10 cellular contexts compared by ENCODE assay signal in the genomic region with DNA sequence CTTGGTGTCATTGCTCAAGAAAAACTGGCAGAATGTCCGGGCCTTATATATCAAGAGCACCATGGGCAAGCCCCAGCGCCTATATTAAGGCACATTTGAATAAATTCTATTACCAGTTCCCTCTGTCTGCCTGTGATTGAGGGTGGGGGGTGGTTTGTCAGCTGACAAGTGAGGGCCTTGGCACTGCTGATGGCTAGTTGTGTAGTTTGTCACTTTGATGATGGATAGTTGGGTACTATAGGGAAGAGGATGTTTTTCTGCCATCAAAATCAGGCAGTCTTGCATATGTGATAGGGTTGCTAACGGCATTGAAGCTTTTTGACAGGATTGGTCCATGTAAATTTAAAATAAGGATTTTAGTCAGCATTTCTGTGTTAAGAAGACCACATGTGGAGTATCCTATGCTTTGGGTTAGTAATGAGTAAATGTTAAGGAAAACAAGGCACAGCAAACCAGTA. TPM values are rescaled to one million over a fixed set of nuclear protein-coding genes. Genes with fewer than 3 reads are reported as not detected.
DNase-seq lines count a peak whose midpoint lies in the region; ATAC-seq and TF ChIP-seq lines count a peak whose summit lies in the region.
"Had no signal": no experiment of that assay in that cellular context is flagged by ENCODE, and none has a peak within 500 bp of the region (broad histone marks: within the 10 kb centered on the region; RNA-seq: fewer than 3 reads in every experiment).

No MANE protein-coding gene starts in this region.

- peaks cover 25% of the 10 kb centered on the region for H3K4me1 ChIP-seq in GM23338 (ENCODE audit: insufficient read depth)
- H3K4me1 ChIP-seq in iPS-15b (ENCODE audit: control insufficient read depth, insufficient read depth, low read length) = peaks cover 18% of the 10 kb centered on the region

- H3K27me3 Mint-ChIP-seq in GM23338 (ENCODE audit: insufficient read depth, low read depth, poor library complexity) = peaks cover 68% of the 10 kb centered on the region
- no peaks in the 10 kb centered on the region for H3K27me3 Mint-ChIP-seq in activated T-helper 1 cell treated with anti-CD3 and anti-CD28 coated beads, Interleukin-12 subunit alpha, Interleukin-12 subunit beta, Interleukin-2, Interleukin-4 antibody, amounts not matched to agents 30 ng/mL and 10 ng/mL and 1 ng/mL, durations not matched to agents 14 hours and 24 hours and 36 hours (ENCODE audit: insufficient read depth)

- peaks cover 33% of the 10 kb centered on the region for H3K79me2 ChIP-seq in GM23338 (replicated peaks; ENCODE audit: insufficient read depth)

- H4K20me1 ChIP-seq in GM23338 (replicated peaks; ENCODE audit: insufficient read depth) = peaks cover 40% of the 10 kb centered on the region

- peak overlapping the region; percentile 100 for H3K4me2 ChIP-seq in GM23338

- H3K9me3 Mint-ChIP-seq in GM23338 = peaks cover 8% of the 10 kb centered on the region; the same call in 2 of the 3 replicates
- H3K9me3 Mint-ChIP-seq in activated T-helper 1 cell treated with anti-CD3 and anti-CD28 coated beads, Interleukin-12 subunit alpha, Interleukin-12 subunit beta, Interleukin-2, Interleukin-4 antibody, amounts not matched to agents 30 ng/mL and 10 ng/mL and 1 ng/mL, durations not matched to agents 14 hours and 24 hours and 36 hours = no peaks in the 10 kb centered on the region

- H3F3A ChIP-seq in GM23338 (replicated peaks; ENCODE audit: low read depth) = peaks cover 65% of the 10 kb centered on the region

- ATAC-seq in GM23338 = no peak
- ATAC-seq in GM21423 (IDR thresholded peaks at IDR 0.05; ENCODE audit: unreplicated experiment) = no peak
- no peak for ATAC-seq in HG02610 (IDR thresholded peaks at IDR 0.05; ENCODE audit: unreplicated experiment)

- H2AFZ ChIP-seq in GM23338 = no peak overlapping the region

- H3K27me3 ChIP-seq in GM23338 (ENCODE audit: insufficient read depth) (peaks cover 5% of the 10 kb centered on the region; the same call in 1 of the 2 replicates), iPS-15b (ENCODE audit: control insufficient read depth, insufficient read depth, low read length) (peaks cover 4% of the 10 kb centered on the region)

- peak overlapping the region; percentile 89 for H3K27ac Mint-ChIP-seq in GM23338
- H3K27ac Mint-ChIP-seq in activated T-helper 1 cell treated with anti-CD3 and anti-CD28 coated beads, Interleukin-12 subunit alpha, Interleukin-12 subunit beta, Interleukin-2, Interleukin-4 antibody, amounts not matched to agents 30 ng/mL and 10 ng/mL and 1 ng/mL, durations not matched to agents 14 hours and 24 hours and 36 hours = peak overlapping the region; percentile 98

- intact Hi-C loops in activated T-helper 1 cell treated with anti-CD3 and anti-CD28 coated beads, Interleukin-12 subunit alpha, Interleukin-12 subunit beta, Interleukin-2, Interleukin-4 antibody, amounts not matched to agents 30 ng/mL and 10 ng/mL and 1 ng/mL, durations not matched to agents 14 hours and 24 hours and 36 hours (cut with micrococcal nuclease) = no loop called here

- H3K4me1 Mint-ChIP-seq in GM23338 = peaks cover 45% of the 10 kb centered on the region
- peaks cover 39% of the 10 kb centered on the region for H3K4me1 Mint-ChIP-seq in activated T-helper 1 cell treated with anti-CD3 and anti-CD28 coated beads, Interleukin-12 subunit alpha, Interleukin-12 subunit beta, Interleukin-2, Interleukin-4 antibody, amounts not matched to agents 30 ng/mL and 10 ng/mL and 1 ng/mL, durations not matched to agents 14 hours and 24 hours and 36 hours (ENCODE audit: low read depth)

- no peak overlapping the region for H3K9ac ChIP-seq in iPS-15b (ENCODE audit: low read depth, low read length)

- peak overlapping the region; percentile 93 for H3K4me3 Mint-ChIP-seq in GM23338
- peak overlapping the region; percentile 97 for H3K4me3 Mint-ChIP-seq in activated T-helper 1 cell treated with anti-CD3 and anti-CD28 coated beads, Interleukin-12 subunit alpha, Interleukin-12 subunit beta, Interleukin-2, Interleukin-4 antibody, amounts not matched to agents 30 ng/mL and 10 ng/mL and 1 ng/mL, durations not matched to agents 14 hours and 24 hours and 36 hours

- TF ChIP-seq CTCF in 22Rv1 (IDR thresholded peaks at IDR 0.05) = no peak
- TF ChIP-seq CTCF in GM23338 (conservative IDR thresholded peaks at IDR 0.05; ENCODE audit: low read depth in 2 of 2) = no peak
- TF ChIP-seq CTCF in GM13976 (IDR thresholded peaks at IDR 0.05; ENCODE audit: borderline replicate concordance, control extremely low read depth, extremely low read depth, insufficient read depth, missing control alignments) = no peak

- no peaks in the 10 kb centered on the region for H3K9me2 ChIP-seq in GM23338 (ENCODE audit: insufficient read depth)

- H3K4me3 ChIP-seq in GM23338 (peak overlapping the region; percentile 100), iPS-15b (ENCODE audit: low read depth, low read length) (peak overlapping the region; percentile 97)

- H3K36me3 ChIP-seq in GM23338 (ENCODE audit: insufficient read depth) = peaks cover 38% of the 10 kb centered on the region
- peaks cover 59% of the 10 kb centered on the region for H3K36me3 ChIP-seq in iPS-15b (ENCODE audit: control insufficient read depth, insufficient read depth, low read length)

- H3K27ac ChIP-seq in 22Rv1 (peak overlapping the region; percentile 94), GM23338 (ENCODE audit: low read depth) (peak overlapping the region; percentile 98)

- DNase-seq in GM23338 (ENCODE audit: low spot score) = no peak
- DNase-seq in activated T-helper 1 cell treated with anti-CD3 and anti-CD28 coated beads, Interleukin-12 subunit alpha, Interleukin-12 subunit beta, Interleukin-2, Interleukin-4 antibody, amounts not matched to agents 30 ng/mL and 10 ng/mL and 1 ng/mL, durations not matched to agents 14 hours and 24 hours and 36 hours (ENCODE audit: low spot score) = no peak
- DNase-seq in LoVo (ENCODE audit: low spot score) = no peak
- DNase-seq in GM13976 (ENCODE audit: low spot score) = no peak
- DNase-seq: aorta had no signal

- in situ Hi-C loops in GM13976 (cut with MboI; ENCODE audit: low sequenced_read_pairs, unreplicated experiment) = no loop called here

- peaks cover 83% of the 10 kb centered on the region for H3K36me3 Mint-ChIP-seq in GM23338 (ENCODE audit: low read depth)
- peaks cover 41% of the 10 kb centered on the region for H3K36me3 Mint-ChIP-seq in activated T-helper 1 cell treated with anti-CD3 and anti-CD28 coated beads, Interleukin-12 subunit alpha, Interleukin-12 subunit beta, Interleukin-2, Interleukin-4 antibody, amounts not matched to agents 30 ng/mL and 10 ng/mL and 1 ng/mL, durations not matched to agents 14 hours and 24 hours and 36 hours (ENCODE audit: low read depth)

- no peaks in the 10 kb centered on the region for H3K9me3 ChIP-seq in iPS-15b (ENCODE audit: control insufficient read depth, insufficient read depth, low read length)

TF ChIP-seq in GM23338, 12 proteins besides CTCF, POLR2A, EP300 and RAD21:
- TF ChIP-seq POLR2AphosphoS5 (IDR thresholded peaks at IDR 0.05; ENCODE audit: low read depth) (no peak), EZH2phosphoT487 (IDR thresholded peaks at IDR 0.05; ENCODE audit: unreplicated experiment) (no peak), NANOG (IDR thresholded peaks at IDR 0.05; ENCODE audit: borderline replicate concordance) (no peak)

RNA-seq across cellular contexts. Expression of a gene that starts 2.5 kb away (rescaled TPM):
- 1,297 and 1,329 TPM in 2 replicates for total RNA-seq in GM23338 (2014; rRNA removed; shearing (Covaris generic))
- polyA plus RNA-seq in GM23338 (2016; fragmentation: Nextera tagmentation; extraction: Ambion mirVana) = 686 and 730 TPM in 2 replicates
- 1,580 and 1,584 TPM in 2 replicates for total RNA-seq in activated T-helper 1 cell treated with anti-CD3 and anti-CD28 coated beads, Interleukin-12 subunit alpha, Interleukin-12 subunit beta, Interleukin-2, Interleukin-4 antibody, amounts not matched to agents 30 ng/mL and 10 ng/mL and 1 ng/mL, durations not matched to agents 14 hours and 24 hours and 36 hours

RNA-seq across cellular contexts. Expression of a gene that starts 18.6 kb away (rescaled TPM):
- total RNA-seq in GM23338 (2014; rRNA removed; shearing (Covaris generic)) = 18.5 and 25.5 TPM in 2 replicates
- 5.4 and 6.5 TPM in 2 replicates for polyA plus RNA-seq in GM23338 (2016; fragmentation: Nextera tagmentation; extraction: Ambion mirVana)
- total RNA-seq in activated T-helper 1 cell treated with anti-CD3 and anti-CD28 coated beads, Interleukin-12 subunit alpha, Interleukin-12 subunit beta, Interleukin-2, Interleukin-4 antibody, amounts not matched to agents 30 ng/mL and 10 ng/mL and 1 ng/mL, durations not matched to agents 14 hours and 24 hours and 36 hours = 21.9 and 22.3 TPM in 2 replicates

RNA-seq across cellular contexts. Expression of a gene that starts 26.2 kb away (rescaled TPM):
- 26.5 and 26.7 TPM in 2 replicates for total RNA-seq in GM23338 (2014; rRNA removed; shearing (Covaris generic))
- polyA plus RNA-seq in GM23338 (2016; fragmentation: Nextera tagmentation; extraction: Ambion mirVana) = 15.0 and 15.6 TPM in 2 replicates
- total RNA-seq in activated T-helper 1 cell treated with anti-CD3 and anti-CD28 coated beads, Interleukin-12 subunit alpha, Interleukin-12 subunit beta, Interleukin-2, Interleukin-4 antibody, amounts not matched to agents 30 ng/mL and 10 ng/mL and 1 ng/mL, durations not matched to agents 14 hours and 24 hours and 36 hours = 1.5 and 2.0 TPM in 2 replicates

RNA-seq across cellular contexts. Expression of a gene that starts 42.0 kb away (rescaled TPM):
- total RNA-seq in GM23338 (2014; rRNA removed; shearing (Covaris generic)) = 1.3 and 3.0 TPM in 2 replicates
- polyA plus RNA-seq in GM23338 (2016; fragmentation: Nextera tagmentation; extraction: Ambion mirVana) = 3.8 and 7.1 TPM in 2 replicates
- total RNA-seq in activated T-helper 1 cell treated with anti-CD3 and anti-CD28 coated beads, Interleukin-12 subunit alpha, Interleukin-12 subunit beta, Interleukin-2, Interleukin-4 antibody, amounts not matched to agents 30 ng/mL and 10 ng/mL and 1 ng/mL, durations not matched to agents 14 hours and 24 hours and 36 hours = not detected in 2 replicates
- total RNA-seq: aorta, mesenteric fat pad had no signal
